ENCODE assay signal across 13 cellular contexts in the genomic region with DNA sequence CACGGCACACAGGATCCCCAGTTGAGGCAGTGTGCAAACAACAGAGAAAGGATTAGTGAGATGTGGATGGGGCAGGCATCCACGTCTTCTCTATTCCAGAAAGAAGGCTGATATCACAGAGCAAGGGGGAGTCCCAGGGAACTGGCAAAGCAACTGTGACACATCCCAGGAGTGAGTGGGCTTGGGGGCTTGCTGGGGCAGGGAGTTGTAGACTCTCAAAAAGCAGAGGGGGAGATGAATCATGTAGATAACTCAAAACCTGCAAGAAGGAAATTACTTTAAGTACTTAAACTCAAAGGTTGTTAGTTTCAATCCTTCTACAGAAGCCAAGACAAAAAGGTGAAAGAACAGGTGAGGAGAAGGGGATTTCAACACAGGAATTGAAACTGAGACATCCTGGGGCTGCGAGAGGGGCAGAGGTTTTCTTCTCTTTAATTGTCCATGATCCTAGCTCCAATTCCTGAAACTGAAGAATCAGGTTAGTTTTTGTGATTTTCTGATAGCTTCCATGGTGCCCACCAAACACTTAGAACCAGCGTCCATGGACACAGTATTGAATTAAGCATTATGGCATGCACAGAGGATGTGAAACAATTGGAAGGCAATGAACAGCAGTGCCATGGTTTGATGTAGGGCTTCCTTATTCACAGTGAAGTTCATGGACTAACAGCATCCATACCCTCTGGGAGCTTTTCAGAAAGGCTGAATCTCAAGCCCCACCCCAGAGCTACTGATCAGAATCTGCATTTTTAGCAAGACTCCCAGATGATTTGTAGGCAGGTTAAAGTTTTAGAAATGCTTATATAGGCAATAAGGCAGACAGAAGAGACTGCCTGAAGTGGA. TPM values are rescaled to one million over a fixed set of nuclear protein-coding genes. Genes with fewer than 3 reads are reported as not detected.
A peak's percentile ranks its signal among the peaks of the same experiment; 100 is the strongest.
DNase-seq lines count a peak whose midpoint lies in the region; ATAC-seq and TF ChIP-seq lines count a peak whose summit lies in the region.
"Had no signal": no experiment of that assay in that cellular context is flagged by ENCODE, and none has a peak within 500 bp of the region (broad histone marks: within the 10 kb centered on the region; RNA-seq: fewer than 3 reads in every experiment).

No MANE protein-coding gene starts in this region.

- CTCF ChIA-PET in CD4-positive, alpha-beta T cell (lab: Charles Lee) = interaction anchor here (0.8 to 1.9 kb wide), 5 partner anchors 17 to 76 kb away, joined by 3 to 11 read pairs (median 4); a partner anchor contains a TSS

- DNase-seq in CD4-positive, alpha-beta T cell = no peak
- peak in 2 of 3 experiments; percentile 45 to 55 for DNase-seq in activated CD8-positive, alpha-beta memory T cell treated with anti-CD3 and anti-CD28 coated beads for 48 hours (ENCODE audit: low read depth in 2 of 3, low spot score in 2 of 3)
- DNase-seq in spleen (no peak), foreskin fibroblast (no peak), superior temporal gyrus (ENCODE audit: extremely low spot score) (no peak)
- DNase-seq: kidney had no signal

- H3K4me3 ChIP-seq in spleen (no peak overlapping the region), foreskin fibroblast (ENCODE audit: low read depth in 1 of 2, low read length in 2 of 2) (no peak overlapping the region)
- H3K4me3 ChIP-seq: cardiac muscle cell had no signal

- peak overlapping the region; percentile 42 for H3K27ac Mint-ChIP-seq in CD4-positive, alpha-beta T cell

- no peak for TF ChIP-seq CTCF in CD4-positive, alpha-beta T cell (IDR thresholded peaks at IDR 0.05)
- TF ChIP-seq CTCF in spleen (IDR thresholded peaks at IDR 0.05 in 8 of 11, conservative IDR thresholded peaks at IDR 0.05 in 3 of 11) (no peak), foreskin fibroblast (IDR thresholded peaks at IDR 0.05; ENCODE audit: low read depth, low read length) (no peak)

- WGBS in spleen, 5 donors = 55 to 71% (median 63%) methylated on average over 4 of the region's 4 CpGs

- TF ChIP-seq POLR2A in spleen (IDR thresholded peaks at IDR 0.05) = no peak

- ATAC-seq in CD4-positive, alpha-beta T cell (ENCODE audit: poor library complexity) = no peak
- ATAC-seq in GM21717 (IDR thresholded peaks at IDR 0.05; ENCODE audit: unreplicated experiment) (peak; percentile 51), GM19397 (IDR thresholded peaks at IDR 0.05; ENCODE audit: unreplicated experiment) (no peak), HG02981 (IDR thresholded peaks at IDR 0.05; ENCODE audit: unreplicated experiment) (no peak)
- ATAC-seq: Panc1 had no signal

- H3K36me3 ChIP-seq in spleen = no peaks in the 10 kb centered on the region
- H3K36me3 ChIP-seq: cardiac muscle cell had no signal

- intact Hi-C loops in CD4-positive, alpha-beta T cell (cut with DNase I, micrococcal nuclease) = no loop called here
- intact Hi-C loops in spleen (cut with DNase I; ENCODE audit: low total_unique reads) = no loop called here

- H3K27ac ChIP-seq in CD4-positive, alpha-beta T cell (ENCODE audit: low read depth, low read length) = no peak overlapping the region
- peak overlapping the region in 5 of 8 donors; percentile 39 to 73 (median 63) for H3K27ac ChIP-seq in spleen
- H3K27ac ChIP-seq: cardiac muscle cell had no signal

- H3K27me3 ChIP-seq in CD4-positive, alpha-beta T cell (ENCODE audit: control insufficient read depth, insufficient read depth, low read length) = no peaks in the 10 kb centered on the region
- H3K27me3 ChIP-seq in spleen (replicated peaks in 1 of 7) = no peaks in the 10 kb centered on the region
- H3K27me3 ChIP-seq: cardiac muscle cell had no signal

- no peak overlapping the region for H3K4me3 Mint-ChIP-seq in CD4-positive, alpha-beta T cell

- H3K27me3 Mint-ChIP-seq in CD4-positive, alpha-beta T cell = no peaks in the 10 kb centered on the region

- POLR2A ChIA-PET in CD4-positive, alpha-beta T cell (lab: Charles Lee) = interaction anchor here (1.4 kb wide), 1 partner anchor 8 kb away, joined by 3 read pairs; no protein-coding TSS in a partner anchor

- H3K4me1 ChIP-seq in spleen = peaks cover 5 to 52% (median 30%) of the 10 kb centered on the region in 6 donors

- H3K9me3 Mint-ChIP-seq in CD4-positive, alpha-beta T cell = no peaks in the 10 kb centered on the region

- no peaks in the 10 kb centered on the region for H3K9me3 ChIP-seq in CD4-positive, alpha-beta T cell (ENCODE audit: control insufficient read depth, low read length)
- no peaks in the 10 kb centered on the region for H3K9me3 ChIP-seq in spleen

- H3K4me1 Mint-ChIP-seq in CD4-positive, alpha-beta T cell (ENCODE audit: low read depth) = peaks cover 52% of the 10 kb centered on the region

- H3K36me3 Mint-ChIP-seq in CD4-positive, alpha-beta T cell (ENCODE audit: low read depth) = no peaks in the 10 kb centered on the region

RNA-seq across cellular contexts. Expression of a gene that starts 52.0 kb away (rescaled TPM):
- total RNA-seq in CD4-positive, alpha-beta T cell = not detected
- 1 to 10 TPM in 3 of 7 donors, under 1 TPM in 4; 0.52 to 1.7 (median 0.60) TPM for total RNA-seq in spleen
- under 1 TPM; 0.10 to 0.28 (median 0.17) TPM for polyA plus RNA-seq in spleen
- total RNA-seq: cardiac muscle cell, kidney had no signal
- polyA plus RNA-seq: BJ, cardiac muscle cell, neural cell had no signal

RNA-seq across cellular contexts. Expression of a gene that starts 59.7 kb away (rescaled TPM):
- 1 to 10 TPM in 1 of 2 experiments, under 1 TPM in 1; 0.99 to 1.0 TPM for total RNA-seq in CD4-positive, alpha-beta T cell
- 10 to 100 TPM; 14.3 to 54.4 (median 26.7) TPM for total RNA-seq in spleen
- 1 to 10 TPM; 2.0 to 5.8 (median 5.0) TPM for polyA plus RNA-seq in spleen
- total RNA-seq: cardiac muscle cell had no signal
- polyA plus RNA-seq: BJ, cardiac muscle cell, neural cell had no signal

Comparison
In these comparisons a context has a peak if more than half of its experiments do, and no peak if none do; other contexts are left out.
1. DNase-seq: peak in activated CD8-positive, alpha-beta memory T cell treated with anti-CD3 and anti-CD28 coated beads for 48 hours (2 of 3); none in CD4-positive, alpha-beta T cell (0 of 10), spleen (single experiment), foreskin fibroblast (0 of 2) and superior temporal gyrus (single experiment).
2. RNA of a gene that starts 59.7 kb away (total RNA-seq): 14.3 to 54.4 TPM in spleen; 0.99 to 1.0 TPM in CD4-positive, alpha-beta T cell; every median in the first group is over 4 times any median in the second.